Comparison of ENCODE assay signal across 9 cellular contexts in the genomic region with DNA sequence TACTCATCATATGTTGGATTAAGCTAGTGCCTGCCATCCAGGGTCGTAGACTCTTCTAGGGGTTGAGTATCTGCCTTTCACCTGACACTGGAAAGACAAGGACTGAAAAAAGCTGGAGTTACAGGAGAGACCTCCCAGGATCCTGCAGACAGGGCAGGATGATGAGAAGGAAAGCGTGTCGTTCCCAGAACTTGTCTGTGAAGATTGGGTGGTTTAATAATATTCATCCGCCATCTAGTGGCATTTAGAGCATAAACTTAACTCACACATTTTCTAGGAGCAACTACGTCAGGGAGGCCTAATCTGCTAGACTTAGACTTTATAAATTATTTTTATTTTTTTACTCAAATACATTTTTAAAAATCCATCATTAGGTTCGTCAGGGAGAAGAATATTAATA. TPM values are rescaled to one million over a fixed set of nuclear protein-coding genes. Genes with fewer than 3 reads are reported as not detected.
DNase-seq lines count a peak whose midpoint lies in the region; ATAC-seq and TF ChIP-seq lines count a peak whose summit lies in the region.
"Had no signal": no experiment of that assay in that cellular context is flagged by ENCODE, and none has a peak within 500 bp of the region (broad histone marks: within the 10 kb centered on the region; RNA-seq: fewer than 3 reads in every experiment).

No MANE protein-coding gene starts in this region.

- H2AFZ ChIP-seq in OCI-LY3 (ENCODE audit: low read depth, low read length): no peak overlapping the region

- H3K36me3 Mint-ChIP-seq in mesothelial cell of epicardium: no peaks in the 10 kb centered on the region
- H3K36me3 Mint-ChIP-seq: activated naive CD4-positive, alpha-beta T cell treated with anti-CD3 and anti-CD28 coated beads, Interleukin-2, amount 50 U/mL, for 24 hours had no signal

- H3K79me2 ChIP-seq in OCI-LY3 (ENCODE audit: low read length): no peaks in the 10 kb centered on the region

- no peaks in the 10 kb centered on the region for H3K9me3 Mint-ChIP-seq in mesothelial cell of epicardium
- H3K9me3 Mint-ChIP-seq: activated naive CD4-positive, alpha-beta T cell treated with anti-CD3 and anti-CD28 coated beads, Interleukin-2, amount 50 U/mL, for 24 hours had no signal

- peak overlapping the region; percentile 23; the same call in 1 of the 2 replicates for H3K4me2 ChIP-seq in OCI-LY3 (ENCODE audit: low read length)

- 0 out of 2 replicates have a peak, but pooled peaks cover 3% of the 10 kb centered on the region for H3K27me3 ChIP-seq in OCI-LY3 (ENCODE audit: low read depth, low read length)

- H3K36me3 ChIP-seq in OCI-LY3 (replicated peaks; ENCODE audit: low read depth, low read length): no peaks in the 10 kb centered on the region

- H4K20me1 ChIP-seq in OCI-LY3 (ENCODE audit: insufficient read depth, low read length): no peaks in the 10 kb centered on the region

- H3K9me3 ChIP-seq in OCI-LY3 (ENCODE audit: insufficient read depth, low read length): no peaks in the 10 kb centered on the region

- peak; percentile 42 for DNase-seq in NCI-H748 (lab: John Stamatoyannopoulos, UW; ENCODE audit: unreplicated experiment)
- DNase-seq in NCI-H748 treated with DMSO at 0.1 percent for 48 hours (lab: John Stamatoyannopoulos, UW): no peak
- peak; percentile 51 to 71 for DNase-seq in dermis microvascular lymphatic vessel endothelial cell (ENCODE audit: low read depth in 2 of 2)
- no peak for DNase-seq in mesothelial cell of epicardium (ENCODE audit: low spot score in 2 of 2, unreplicated experiment in 2 of 2)
- no peak for DNase-seq in T1000 (lab: John Stamatoyannopoulos, UW)
- DNase-seq in GM19238 (ENCODE audit: insufficient read length, low spot score): no peak

- H3K9ac ChIP-seq in OCI-LY3 (ENCODE audit: low read length): no peak overlapping the region

- H3K4me3 ChIP-seq in OCI-LY3 (ENCODE audit: low read length): no peak overlapping the region

- no peak overlapping the region for H3K27ac Mint-ChIP-seq in mesothelial cell of epicardium
- H3K27ac Mint-ChIP-seq: activated naive CD4-positive, alpha-beta T cell treated with anti-CD3 and anti-CD28 coated beads, Interleukin-2, amount 50 U/mL, for 24 hours had no signal

- H3K27me3 Mint-ChIP-seq in mesothelial cell of epicardium (ENCODE audit: low read depth): peaks cover 39% of the 10 kb centered on the region

- peaks cover 13% of the 10 kb centered on the region for H3K4me1 Mint-ChIP-seq in mesothelial cell of epicardium

- no peak overlapping the region for H3K4me3 Mint-ChIP-seq in mesothelial cell of epicardium
- H3K4me3 Mint-ChIP-seq: activated naive CD4-positive, alpha-beta T cell treated with anti-CD3 and anti-CD28 coated beads, Interleukin-2, amount 50 U/mL, for 24 hours had no signal

- peak; percentile 57 for TF ChIP-seq CTCF in OCI-LY3 (IDR thresholded peaks at IDR 0.05; ENCODE audit: low read depth, low read length)
- TF ChIP-seq CTCF in mesothelial cell of epicardium (IDR thresholded peaks at IDR 0.05; ENCODE audit: unreplicated experiment): peak; percentile 45

- no peak overlapping the region for H3K27ac ChIP-seq in OCI-LY3 (ENCODE audit: low read length)

- peak; percentile 52 for ATAC-seq in HG03432 (IDR thresholded peaks at IDR 0.05; ENCODE audit: unreplicated experiment)

- H3K4me1 ChIP-seq in OCI-LY3 (ENCODE audit: low read length): peaks cover 11% of the 10 kb centered on the region

RNA-seq across cellular contexts. Expression of a gene that starts 59.6 kb away (rescaled TPM):
- total RNA-seq in dermis microvascular lymphatic vessel endothelial cell (7.2 and 19.1 TPM in 2 replicates), mesothelial cell of epicardium (0.07 to 0.18 TPM in 2 of 3 replicates, not detected in the other)

Comparison
In these comparisons a context has a peak if more than half of its experiments do, and no peak if none do; other contexts are left out.
1. DNase-seq: peak in NCI-H748 (single experiment) and dermis microvascular lymphatic vessel endothelial cell (2 of 2); none in NCI-H748 treated with DMSO at 0.1 percent for 48 hours (single experiment), mesothelial cell of epicardium (0 of 2), T1000 (single experiment) and GM19238 (single experiment).